8 cellular contexts compared by ENCODE assay signal in genomic region chr22:36065462-36065774, GRCh38.
A peak's percentile ranks its signal among the peaks of the same experiment; 100 is the strongest.
DNase-seq lines count a peak whose midpoint lies in the region; ATAC-seq lines count a peak whose summit lies in the region.

No MANE protein-coding gene starts in this region.

- H3K36me3 ChIP-seq in adipocyte (ENCODE audit: control insufficient read depth, insufficient read depth, low read length, severe bottlenecking) (no peaks in the 10 kb centered on the region), iPS-18a (ENCODE audit: control insufficient read depth, low read depth, low read length) (no peaks in the 10 kb centered on the region)

- no peak overlapping the region for H3K27ac Mint-ChIP-seq in stimulated activated naive B cell treated with anti-CD40 and anti-IgM and Interleukin-4, amounts not matched to agents 10 μg/mL and 1 μg/mL and 100 μg/mL, for 72 hours

- H3K9ac ChIP-seq in adipocyte (ENCODE audit: low read length): peak overlapping the region; percentile 89
- peak overlapping the region; percentile 50 for H3K9ac ChIP-seq in iPS-18a (ENCODE audit: low read length)

- peaks cover 6 to 13% of the 10 kb centered on the region in 2 donors for H3K4me1 Mint-ChIP-seq in stimulated activated naive B cell treated with anti-CD40 and anti-IgM and Interleukin-4, amounts not matched to agents 10 μg/mL and 1 μg/mL and 100 μg/mL, for 72 hours

- H3K27me3 Mint-ChIP-seq in stimulated activated naive B cell treated with anti-CD40 and anti-IgM and Interleukin-4, amounts not matched to agents 10 μg/mL and 1 μg/mL and 100 μg/mL, for 72 hours: peaks cover 15 to 36% of the 10 kb centered on the region in 2 donors

- ATAC-seq in stimulated activated naive B cell treated with anti-CD40 and anti-IgM and Interleukin-4, amounts not matched to agents 10 μg/mL and 1 μg/mL and 100 μg/mL, for 72 hours (replicated peaks): peak; percentile 7 to 17
- no peak for ATAC-seq in HG02981 (IDR thresholded peaks at IDR 0.05; ENCODE audit: unreplicated experiment)

- H3K4me3 Mint-ChIP-seq in stimulated activated naive B cell treated with anti-CD40 and anti-IgM and Interleukin-4, amounts not matched to agents 10 μg/mL and 1 μg/mL and 100 μg/mL, for 72 hours: peak overlapping the region; percentile 76 to 80

- H3K4me1 ChIP-seq in adipocyte (ENCODE audit: control insufficient read depth, insufficient read depth, low read length): peaks cover 10% of the 10 kb centered on the region
- peaks cover 5% of the 10 kb centered on the region for H3K4me1 ChIP-seq in iPS-18a (ENCODE audit: control insufficient read depth, low read depth, low read length)

- no peak overlapping the region for H3K27ac ChIP-seq in iPS-18a (ENCODE audit: low read length)

- H3K27me3 ChIP-seq in adipocyte (replicated peaks; ENCODE audit: control insufficient read depth, insufficient read depth, low read length) (no peaks in the 10 kb centered on the region), iPS-18a (ENCODE audit: control insufficient read depth, insufficient read depth, low read length) (no peaks in the 10 kb centered on the region)

- no peaks in the 10 kb centered on the region for H3K9me3 Mint-ChIP-seq in stimulated activated naive B cell treated with anti-CD40 and anti-IgM and Interleukin-4, amounts not matched to agents 10 μg/mL and 1 μg/mL and 100 μg/mL, for 72 hours

- H3K4me3 ChIP-seq in adipocyte (ENCODE audit: low read length) (peak overlapping the region; percentile 74), iPS-18a (ENCODE audit: low read length) (peak overlapping the region; percentile 50)

- H3K36me3 Mint-ChIP-seq in stimulated activated naive B cell treated with anti-CD40 and anti-IgM and Interleukin-4, amounts not matched to agents 10 μg/mL and 1 μg/mL and 100 μg/mL, for 72 hours: no peaks in the 10 kb centered on the region

- no peaks in the 10 kb centered on the region for H3K9me3 ChIP-seq in adipocyte (ENCODE audit: control insufficient read depth, low read length)
- no peaks in the 10 kb centered on the region for H3K9me3 ChIP-seq in iPS-18a (ENCODE audit: control insufficient read depth, low read depth, low read length)

- DNase-seq in HuH-7 (ENCODE audit: low spot score) (peak; percentile 25), adipocyte (ENCODE audit: low read depth) (no peak), LoVo (ENCODE audit: low spot score) (no peak), GF-D8 (lab: John Stamatoyannopoulos, UW) (no peak), amniotic stem cell (lab: John Stamatoyannopoulos, UW) (no peak)
- no peak for DNase-seq in stimulated activated naive B cell treated with anti-CD40 and anti-IgM and Interleukin-4, amounts not matched to agents 10 μg/mL and 1 μg/mL and 100 μg/mL, for 72 hours
